In genomic region chr1:43238104-43238503, GRCh38 we compare ENCODE assay signal across 8 cellular contexts. TPM values are rescaled to one million over a fixed set of nuclear protein-coding genes. Genes with fewer than 3 reads are reported as not detected.
DNase-seq lines count a peak whose midpoint lies in the region; ATAC-seq, FAIRE-seq and TF ChIP-seq lines count a peak whose summit lies in the region.

No MANE protein-coding gene starts in this region.

- no peaks in the 10 kb centered on the region for H3K27me3 ChIP-seq in BLaER1
- H3K27me3 ChIP-seq in right atrium auricular region, result no peaks in the 10 kb centered on the region

- H3K4me1 ChIP-seq in BLaER1 (peaks cover 37% of the 10 kb centered on the region), right atrium auricular region (peaks cover 0 to 53% of the 10 kb centered on the region in 2 donors)

- no peaks in the 10 kb centered on the region for H3K36me3 ChIP-seq in BLaER1
- no peaks in the 10 kb centered on the region for H3K36me3 ChIP-seq in right atrium auricular region

- peak overlapping the region; percentile 75 for H3K4me2 ChIP-seq in BLaER1

- peaks cover 7% of the 10 kb centered on the region; the same call in 1 of the 2 replicates for H3K9me3 ChIP-seq in BLaER1
- H3K9me3 ChIP-seq in right atrium auricular region, result no peaks in the 10 kb centered on the region

- H3K27ac ChIP-seq in BLaER1, result peak overlapping the region; percentile 54; the same call in 1 of the 2 replicates
- H3K27ac ChIP-seq in right atrium auricular region, result peak overlapping the region; percentile 49 to 58

- FAIRE-seq in GM19239 (lab: Jason Lieb, UNC), result peak; percentile 83

- H3K4me3 ChIP-seq in BLaER1 (no peak overlapping the region), right atrium auricular region (no peak overlapping the region), retinal pigment epithelial cell (ENCODE audit: low read length) (no peak overlapping the region)

- H4K20me1 ChIP-seq in BLaER1, result no peaks in the 10 kb centered on the region

- DNase-seq in GM19239 (ENCODE audit: insufficient read length, low spot score), result peak; percentile 27
- DNase-seq in NCI-H69 (lab: John Stamatoyannopoulos, UW), result peak; percentile 31
- peak; percentile 46 for DNase-seq in amniotic stem cell (lab: John Stamatoyannopoulos, UW)
- DNase-seq in right atrium auricular region (ENCODE audit: low spot score), result peak; percentile 63
- no peak for DNase-seq in retinal pigment epithelial cell (ENCODE audit: low read depth)
- DNase-seq in activated CD4-positive, CD25-positive, alpha-beta regulatory T cell (lab: John Stamatoyannopoulos, UW), result no peak

- H3K9ac ChIP-seq in BLaER1, result no peak overlapping the region; the same call in 1 of the 2 replicates

- ATAC-seq in GM19452 (IDR thresholded peaks at IDR 0.05; ENCODE audit: unreplicated experiment), result no peak

- peak; percentile 52 to 81 for TF ChIP-seq CTCF in right atrium auricular region (IDR thresholded peaks at IDR 0.05)
- TF ChIP-seq CTCF in retinal pigment epithelial cell (conservative IDR thresholded peaks at IDR 0.05; ENCODE audit: low read depth, low read length), result peak; percentile 88

RNA-seq across cellular contexts. Expression of gene TMEM125, which starts 31.7 kb away (rescaled TPM):
- total RNA-seq in right atrium auricular region, result 1 to 10 TPM in 1 of 2 donors, under 1 TPM in 1; 0.70 to 2.1 TPM

RNA-seq across cellular contexts. Expression of gene C1orf210, which starts 47.3 kb away (rescaled TPM):
- not detected for total RNA-seq in right atrium auricular region

Comparison
In these comparisons a context has a peak if more than half of its experiments do, and no peak if none do; other contexts are left out.
1. DNase-seq: peak in GM19239 (single experiment), NCI-H69 (single experiment), amniotic stem cell (single experiment) and right atrium auricular region (single experiment); none in retinal pigment epithelial cell (single experiment) and activated CD4-positive, CD25-positive, alpha-beta regulatory T cell (0 of 4).